ENCODE assay signal across 10 cellular contexts in genomic region chr1:39411526-39411925, GRCh38.
A peak's percentile ranks its signal among the peaks of the same experiment; 100 is the strongest.
DNase-seq lines count a peak whose midpoint lies in the region; ATAC-seq and TF ChIP-seq lines count a peak whose summit lies in the region.
"Had no signal": no experiment of that assay in that cellular context is flagged by ENCODE, and none has a peak within 500 bp of the region (broad histone marks: within the 10 kb centered on the region; RNA-seq: fewer than 3 reads in every experiment).

No MANE protein-coding gene starts in this region.

- no peaks in the 10 kb centered on the region; the same call in 1 of the 2 replicates for H3K27me3 ChIP-seq in DOHH2 (ENCODE audit: control insufficient read depth, low read length)
- H3K27me3 ChIP-seq in gastroesophageal sphincter: no peaks in the 10 kb centered on the region
- H3K27me3 ChIP-seq: left lung had no signal

- H3K4me3 Mint-ChIP-seq in activated T-helper 17 cell treated with anti-CD3 and anti-CD28 coated beads, Interleukin-2, amount 50 U/mL, for 72 hours: peak overlapping the region; percentile 0

- H4K20me1 ChIP-seq in DOHH2 (ENCODE audit: control insufficient read depth, insufficient read depth, low read depth, low read length): peaks cover 5% of the 10 kb centered on the region; the same call in 1 of the 2 replicates

- peaks cover 4% of the 10 kb centered on the region; the same call in 1 of the 2 replicates for H3F3A ChIP-seq in DOHH2 (ENCODE audit: control insufficient read depth, insufficient read depth)

- no peak for TF ChIP-seq POLR2A in gastroesophageal sphincter (IDR thresholded peaks at IDR 0.05)

- 10 to 37% methylated on average over 1 of the region's 2 CpGs for WGBS in gastroesophageal sphincter (ENCODE audit: low coverage in 1 of 2), 2 donors

- H3K4me1 ChIP-seq in DOHH2 (ENCODE audit: control insufficient read depth, low read length) (peaks cover 29% of the 10 kb centered on the region), gastroesophageal sphincter (peaks cover 13 to 88% (median 60%) of the 10 kb centered on the region in 3 donors)

- H3K4me2 ChIP-seq in DOHH2 (ENCODE audit: low read length): peak overlapping the region; percentile 83

- H3K9me3 Mint-ChIP-seq in activated T-helper 17 cell treated with anti-CD3 and anti-CD28 coated beads, Interleukin-2, amount 50 U/mL, for 72 hours: no peaks in the 10 kb centered on the region

- H3K36me3 Mint-ChIP-seq in activated T-helper 17 cell treated with anti-CD3 and anti-CD28 coated beads, Interleukin-2, amount 50 U/mL, for 72 hours (ENCODE audit: low read depth): peaks cover 71% of the 10 kb centered on the region

- no peaks in the 10 kb centered on the region for H3K9me2 ChIP-seq in DOHH2 (replicated peaks; ENCODE audit: control insufficient read depth, low read length)

- TF ChIP-seq CTCF in DOHH2 (IDR thresholded peaks at IDR 0.05; ENCODE audit: low read depth, low read length, poor library complexity, severe bottlenecking) (no peak), gastroesophageal sphincter (IDR thresholded peaks at IDR 0.05) (no peak)

- no peaks in the 10 kb centered on the region; the same call in 1 of the 2 replicates for H3K36me3 ChIP-seq in DOHH2 (ENCODE audit: control insufficient read depth, low read length)
- H3K36me3 ChIP-seq in gastroesophageal sphincter: peaks cover 0 to 14% of the 10 kb centered on the region in 2 donors

- H3K79me2 ChIP-seq in DOHH2 (ENCODE audit: control insufficient read depth, low read length): peaks cover 3% of the 10 kb centered on the region; the same call in 1 of the 2 replicates

- no peak for TF ChIP-seq EP300 in gastroesophageal sphincter (IDR thresholded peaks at IDR 0.05)

- DNase-seq in skeletal muscle cell (ENCODE audit: low read depth) (no peak), DMS153 treated with DMSO at 0.1 percent for 48 hours (lab: John Stamatoyannopoulos, UW; ENCODE audit: unreplicated experiment) (no peak)
- DNase-seq in activated CD4-positive, alpha-beta T cell treated with anti-CD3 and anti-CD28 coated beads for 48 hours: no peak
- no peak for DNase-seq in stimulated activated CD4-positive, alpha-beta T cell treated with anti-CD3 and anti-CD28 coated beads, Interleukin-12 subunit alpha, Interleukin-12 subunit beta, amount 100 ng/mL, for 4 hours
- DNase-seq in activated CD4-positive, CD25-positive, alpha-beta regulatory T cell (lab: John Stamatoyannopoulos, UW): no peak
- DNase-seq: GF-D8 had no signal

- no peak for ATAC-seq in activated T-helper 17 cell treated with anti-CD3 and anti-CD28 coated beads, Interleukin-2, amount 50 U/mL, for 72 hours (replicated peaks)
- ATAC-seq in gastroesophageal sphincter: no peak

- H3K4me3 ChIP-seq in DOHH2 (ENCODE audit: low read length) (no peak overlapping the region), gastroesophageal sphincter (peak overlapping the region; percentile 8 to 82), skeletal muscle cell (ENCODE audit: low read depth, low read length) (peak overlapping the region; percentile 68)

- H3K27me3 Mint-ChIP-seq in activated T-helper 17 cell treated with anti-CD3 and anti-CD28 coated beads, Interleukin-2, amount 50 U/mL, for 72 hours: no peaks in the 10 kb centered on the region

- peaks cover 53% of the 10 kb centered on the region for H3K4me1 Mint-ChIP-seq in activated T-helper 17 cell treated with anti-CD3 and anti-CD28 coated beads, Interleukin-2, amount 50 U/mL, for 72 hours

- H3K27ac ChIP-seq in DOHH2 (ENCODE audit: low read depth, low read length) (no peak overlapping the region), gastroesophageal sphincter (peak overlapping the region; percentile 40 to 96 (median 84))

- H3K27ac Mint-ChIP-seq in activated T-helper 17 cell treated with anti-CD3 and anti-CD28 coated beads, Interleukin-2, amount 50 U/mL, for 72 hours: peak overlapping the region; percentile 66

- H3K9me3 ChIP-seq in DOHH2 (ENCODE audit: control insufficient read depth, insufficient read depth, low read length): no peaks in the 10 kb centered on the region
- no peaks in the 10 kb centered on the region for H3K9me3 ChIP-seq in gastroesophageal sphincter
- H3K9me3 ChIP-seq: left lung had no signal
